8 cellular contexts compared by ENCODE assay signal in genomic region chr7:131501422-131501821, GRCh38. TPM values are rescaled to one million over a fixed set of nuclear protein-coding genes. Genes with fewer than 3 reads are reported as not detected.
A peak's percentile ranks its signal among the peaks of the same experiment; 100 is the strongest.
DNase-seq lines count a peak whose midpoint lies in the region; ATAC-seq and TF ChIP-seq lines count a peak whose summit lies in the region.

No MANE protein-coding gene starts in this region.

- TF ChIP-seq CTCF in CD8-positive, alpha-beta T cell (IDR thresholded peaks at IDR 0.05) = no peak

- no peak overlapping the region for H3K9ac ChIP-seq in adipocyte (ENCODE audit: low read length)

- H3K27me3 ChIP-seq in CD8-positive, alpha-beta T cell (ENCODE audit: insufficient read depth, low read length) = no peaks in the 10 kb centered on the region
- no peaks in the 10 kb centered on the region for H3K27me3 ChIP-seq in adipocyte (replicated peaks; ENCODE audit: control insufficient read depth, insufficient read depth, low read length)

- peak in 6 of 7 experiments; percentile 33 to 65 (median 48) for DNase-seq in CD8-positive, alpha-beta T cell
- DNase-seq in adipocyte (ENCODE audit: low read depth) (peak; percentile 31), iPS-NIHi7 (ENCODE audit: extremely low spot score) (no peak), NCI-H1694 treated with DMSO at 0.1 percent for 48 hours (lab: John Stamatoyannopoulos, UW) (no peak), NCI-H1417 (lab: John Stamatoyannopoulos, UW) (no peak)
- peak; percentile 10 for DNase-seq in stimulated activated CD8-positive, alpha-beta memory T cell treated with anti-CD3 and anti-CD28 coated beads, Interleukin-12 subunit alpha, Interleukin-12 subunit beta, amount 100 ng/mL, for 4 hours (ENCODE audit: low read depth)

- intact Hi-C loops in CD8-positive, alpha-beta T cell (cut with DNase I, micrococcal nuclease) = no loop called here

- peak overlapping the region; percentile 81 for H3K27ac Mint-ChIP-seq in CD8-positive, alpha-beta T cell

- no peaks in the 10 kb centered on the region for H3K36me3 ChIP-seq in CD8-positive, alpha-beta T cell (ENCODE audit: insufficient read depth, low read length)
- H3K36me3 ChIP-seq in KOPT-K1 (ENCODE audit: insufficient read depth, low read length) (peaks cover 18% of the 10 kb centered on the region), adipocyte (ENCODE audit: control insufficient read depth, insufficient read depth, low read length, severe bottlenecking) (peaks cover 17% of the 10 kb centered on the region)

- POLR2A ChIA-PET in CD8-positive, alpha-beta T cell (lab: Charles Lee) = interaction anchor here (0.6 to 1.1 kb wide), 3 partner anchors 12 to 689 kb away, joined by 3 read pairs; no protein-coding TSS in a partner anchor

- H3K9me3 Mint-ChIP-seq in CD8-positive, alpha-beta T cell = no peaks in the 10 kb centered on the region

- H3K27me3 Mint-ChIP-seq in CD8-positive, alpha-beta T cell (ENCODE audit: low read depth) = no peaks in the 10 kb centered on the region

- H3K4me3 Mint-ChIP-seq in CD8-positive, alpha-beta T cell = no peak overlapping the region

- peaks cover 33% of the 10 kb centered on the region for H3K4me1 Mint-ChIP-seq in CD8-positive, alpha-beta T cell (ENCODE audit: low read depth)

- peaks cover 19% of the 10 kb centered on the region for H3K4me1 ChIP-seq in CD8-positive, alpha-beta T cell (ENCODE audit: insufficient read depth, low read length)
- peaks cover 39% of the 10 kb centered on the region for H3K4me1 ChIP-seq in adipocyte (ENCODE audit: control insufficient read depth, insufficient read depth, low read length)

- H3K36me3 Mint-ChIP-seq in CD8-positive, alpha-beta T cell = peaks cover 17% of the 10 kb centered on the region

- no peaks in the 10 kb centered on the region for H3K9me3 ChIP-seq in CD8-positive, alpha-beta T cell (ENCODE audit: low read length)
- H3K9me3 ChIP-seq in KOPT-K1 (ENCODE audit: insufficient read depth, low read length, poor library complexity, severe bottlenecking) (no peaks in the 10 kb centered on the region), adipocyte (ENCODE audit: control insufficient read depth, low read length) (no peaks in the 10 kb centered on the region)

- CTCF ChIA-PET in CD8-positive, alpha-beta T cell (lab: Charles Lee) = interaction anchor here (0.7 to 10.9 kb wide), 4 partner anchors 10 to 391 kb away, joined by 3 to 67 read pairs (median 4); no protein-coding TSS in a partner anchor

- H3K4me3 ChIP-seq in CD8-positive, alpha-beta T cell (ENCODE audit: low read depth, low read length) = no peak overlapping the region
- no peak overlapping the region for H3K4me3 ChIP-seq in adipocyte (ENCODE audit: low read length)

- H3K27ac ChIP-seq in CD8-positive, alpha-beta T cell (ENCODE audit: low read depth, low read length) = no peak overlapping the region
- peak overlapping the region; percentile 45 for H3K27ac ChIP-seq in KOPT-K1 (ENCODE audit: low read depth, low read length, poor library complexity, severe bottlenecking)

- ATAC-seq in CD8-positive, alpha-beta T cell = peak; percentile 94
- ATAC-seq in GM21447 (IDR thresholded peaks at IDR 0.05; ENCODE audit: unreplicated experiment) = peak; percentile 88

RNA-seq across cellular contexts. Expression of gene PODXL, which starts 55.0 kb away (rescaled TPM):
- total RNA-seq in CD8-positive, alpha-beta T cell = under 1 TPM; 0.35 to 0.86 TPM

Comparison
In these comparisons a context has a peak if more than half of its experiments do, and no peak if none do; other contexts are left out.
1. DNase-seq: peak in CD8-positive, alpha-beta T cell (6 of 7), adipocyte (single experiment) and stimulated activated CD8-positive, alpha-beta memory T cell treated with anti-CD3 and anti-CD28 coated beads, Interleukin-12 subunit alpha, Interleukin-12 subunit beta, amount 100 ng/mL, for 4 hours (single experiment); none in iPS-NIHi7 (single experiment), NCI-H1694 treated with DMSO at 0.1 percent for 48 hours (single experiment) and NCI-H1417 (0 of 3).